ENCODE assay signal across 15 cellular contexts in the genomic region with DNA sequence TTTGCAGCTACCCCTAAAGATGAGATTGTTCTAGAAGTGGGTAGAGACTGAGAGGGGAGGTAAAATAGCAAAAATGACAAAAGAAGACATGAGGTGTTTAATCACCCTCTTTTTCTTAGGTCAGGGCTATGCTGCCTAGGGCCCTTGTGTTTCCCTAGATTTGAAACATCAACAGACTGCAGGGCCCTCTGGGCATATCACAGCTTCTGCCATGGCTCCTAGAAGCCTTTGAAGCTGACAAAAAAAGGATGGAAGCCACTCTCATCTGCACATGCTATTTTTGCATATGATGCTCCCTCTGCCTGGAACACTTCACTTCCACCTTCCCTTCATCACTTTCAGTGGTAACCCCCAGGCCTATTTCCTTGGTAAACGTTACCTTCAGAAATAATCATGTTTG.
DNase-seq lines count a peak whose midpoint lies in the region; TF ChIP-seq lines count a peak whose summit lies in the region.
"Had no signal": no experiment of that assay in that cellular context is flagged by ENCODE, and none has a peak within 500 bp of the region (broad histone marks: within the 10 kb centered on the region; RNA-seq: fewer than 3 reads in every experiment).

No MANE protein-coding gene starts in this region.

- peak overlapping the region; percentile 82 for H3K27ac Mint-ChIP-seq in activated CD4-positive, alpha-beta T cell treated with anti-CD3 and anti-CD28 coated beads, Interleukin-2, amount 10 ng/mL, durations not matched to agents 24 days and 14 days

- H3K36me3 Mint-ChIP-seq in activated CD4-positive, alpha-beta T cell treated with anti-CD3 and anti-CD28 coated beads, Interleukin-2, amount 10 ng/mL, durations not matched to agents 24 days and 14 days (ENCODE audit: low read depth) = peaks cover 7% of the 10 kb centered on the region

- peaks cover 69% of the 10 kb centered on the region for H3K4me1 ChIP-seq in SJSA1 (replicated peaks)
- peaks cover 5 to 31% (median 13%) of the 10 kb centered on the region in 3 donors for H3K4me1 ChIP-seq in esophagus squamous epithelium
- peaks cover 64% of the 10 kb centered on the region for H3K4me1 ChIP-seq in skeletal muscle satellite cell (ENCODE audit: control insufficient read depth, insufficient read depth, low read length)

- peaks cover 46% of the 10 kb centered on the region for H3K4me1 Mint-ChIP-seq in activated CD4-positive, alpha-beta T cell treated with anti-CD3 and anti-CD28 coated beads, Interleukin-2, amount 10 ng/mL, durations not matched to agents 24 days and 14 days

- H3K4me3 Mint-ChIP-seq in activated CD4-positive, alpha-beta T cell treated with anti-CD3 and anti-CD28 coated beads, Interleukin-2, amount 10 ng/mL, durations not matched to agents 24 days and 14 days = peak overlapping the region; percentile 39

- no peak overlapping the region for H3K4me3 ChIP-seq in SJSA1
- no peak overlapping the region for H3K4me3 ChIP-seq in esophagus squamous epithelium
- peak overlapping the region; percentile 8 for H3K4me3 ChIP-seq in skeletal muscle satellite cell (ENCODE audit: low read length)
- H3K4me3 ChIP-seq: heart left ventricle had no signal

- intact Hi-C loops in activated CD4-positive, alpha-beta T cell treated with anti-CD3 and anti-CD28 coated beads, Interleukin-2, amount 10 ng/mL, durations not matched to agents 24 days and 14 days (cut with micrococcal nuclease) = no loop called here
- intact Hi-C loops in esophagus squamous epithelium (cut with DNase I) = no loop called here

- H3K9me3 Mint-ChIP-seq in activated CD4-positive, alpha-beta T cell treated with anti-CD3 and anti-CD28 coated beads, Interleukin-2, amount 10 ng/mL, durations not matched to agents 24 days and 14 days = peaks cover 4% of the 10 kb centered on the region

- H3K27ac ChIP-seq in SJSA1 = peak overlapping the region; percentile 82
- peak overlapping the region; percentile 29 to 71 (median 46) for H3K27ac ChIP-seq in esophagus squamous epithelium
- H3K27ac ChIP-seq: KMS-11 had no signal

- H3K9ac ChIP-seq in skeletal muscle satellite cell (ENCODE audit: low read depth, low read length) = peak overlapping the region; percentile 67
- H3K9ac ChIP-seq: KMS-11 had no signal

- 71% methylated on average over 1 of the region's 1 CpG for WGBS in esophagus squamous epithelium, 2 donors

- TF ChIP-seq CTCF in esophagus squamous epithelium (IDR thresholded peaks at IDR 0.05) = no peak

- TF ChIP-seq POLR2A in esophagus squamous epithelium (IDR thresholded peaks at IDR 0.05) = no peak

- no peaks in the 10 kb centered on the region for H3K27me3 Mint-ChIP-seq in activated CD4-positive, alpha-beta T cell treated with anti-CD3 and anti-CD28 coated beads, Interleukin-2, amount 10 ng/mL, durations not matched to agents 24 days and 14 days

- no peak for DNase-seq in activated CD4-positive, alpha-beta T cell treated with anti-CD3 and anti-CD28 coated beads, Interleukin-2, amount 10 ng/mL, durations not matched to agents 24 days and 14 days
- DNase-seq in activated CD4-positive, alpha-beta T cell treated with anti-CD3 and anti-CD28 coated beads for 4 hours = no peak
- DNase-seq in SJSA1 (ENCODE audit: low read depth in 1 of 2, low spot score in 2 of 2) (no peak), esophagus squamous epithelium (lab: John Stamatoyannopoulos, UW) (no peak), NCI-H2107 treated with DMSO at 0.1 percent for 48 hours (lab: John Stamatoyannopoulos, UW; ENCODE audit: unreplicated experiment) (no peak), AG08395 (ENCODE audit: low spot score) (no peak), NCI-H2171 (lab: John Stamatoyannopoulos, UW) (no peak)
- DNase-seq: activated gamma-delta T cell treated with Interleukin-2 at 50 U/mL for 16 hours, heart left ventricle, left colon, NCI-H1417 treated with DMSO at 0.1 percent for 48 hours, NCI-H446 treated with DMSO at 0.1 percent for 48 hours, substantia nigra had no signal

- H3K9me3 ChIP-seq in SJSA1 (replicated peaks) = no peaks in the 10 kb centered on the region
- no peaks in the 10 kb centered on the region for H3K9me3 ChIP-seq in esophagus squamous epithelium
- no peaks in the 10 kb centered on the region for H3K9me3 ChIP-seq in skeletal muscle satellite cell (replicated peaks; ENCODE audit: low read length)
- H3K9me3 ChIP-seq: heart left ventricle had no signal

- H3K4me2 ChIP-seq in skeletal muscle satellite cell (ENCODE audit: low read length) = peak overlapping the region; percentile 18
- H3K4me2 ChIP-seq: KMS-11 had no signal

- no peaks in the 10 kb centered on the region for H3K27me3 ChIP-seq in SJSA1 (replicated peaks)
- H3K27me3 ChIP-seq in esophagus squamous epithelium = no peaks in the 10 kb centered on the region
- no peaks in the 10 kb centered on the region for H3K27me3 ChIP-seq in skeletal muscle satellite cell (ENCODE audit: control insufficient read depth, insufficient read depth, low read length)
- H3K27me3 ChIP-seq: heart left ventricle had no signal

- H3K36me3 ChIP-seq in SJSA1 = no peaks in the 10 kb centered on the region
- H3K36me3 ChIP-seq in esophagus squamous epithelium = no peaks in the 10 kb centered on the region
- no peaks in the 10 kb centered on the region for H3K36me3 ChIP-seq in skeletal muscle satellite cell (ENCODE audit: insufficient read depth, low read length)
- H3K36me3 ChIP-seq: heart left ventricle had no signal
